In genomic region chr17:18961634-18962493, GRCh38 we compare ENCODE assay signal across 13 cellular contexts. TPM values are rescaled to one million over a fixed set of nuclear protein-coding genes. Genes with fewer than 3 reads are reported as not detected.
A peak's percentile ranks its signal among the peaks of the same experiment; 100 is the strongest.
DNase-seq lines count a peak whose midpoint lies in the region; ATAC-seq and TF ChIP-seq lines count a peak whose summit lies in the region.
"Had no signal": no experiment of that assay in that cellular context is flagged by ENCODE, and none has a peak within 500 bp of the region (broad histone marks: within the 10 kb centered on the region; RNA-seq: fewer than 3 reads in every experiment).

No MANE protein-coding gene starts in this region.

- peak overlapping the region; percentile 87 for H3K27ac ChIP-seq in osteoblast (ENCODE audit: low read depth, low read length)
- H3K27ac ChIP-seq: gastrocnemius medialis had no signal

- H3K4me3 ChIP-seq in GM06990 (replicated peaks; ENCODE audit: low read depth, low read length) (no peak overlapping the region), cardiac fibroblast (replicated peaks in 1 of 2; ENCODE audit: low read depth in 2 of 2, low read length in 2 of 2) (no peak overlapping the region), osteoblast (ENCODE audit: insufficient read depth, low read length) (no peak overlapping the region), MG63 (no peak overlapping the region)
- H3K4me3 ChIP-seq: cardiac muscle cell, gastrocnemius medialis, HAP-1 had no signal

- H3K9me3 ChIP-seq in osteoblast (ENCODE audit: low read depth, low read length) (no peaks in the 10 kb centered on the region), MG63 (no peaks in the 10 kb centered on the region)
- H3K9me3 ChIP-seq: gastrocnemius medialis, HAP-1 had no signal

- peaks cover 28% of the 10 kb centered on the region for H3K4me1 ChIP-seq in osteoblast (ENCODE audit: insufficient read depth, low read length)
- H3K4me1 ChIP-seq: HAP-1 had no signal

- no peaks in the 10 kb centered on the region for H3K27me3 ChIP-seq in GM06990 (replicated peaks; ENCODE audit: control insufficient read depth, insufficient read depth, low read length)
- H3K27me3 ChIP-seq in osteoblast (ENCODE audit: insufficient read depth, low read length) = no peaks in the 10 kb centered on the region
- H3K27me3 ChIP-seq in MG63 = no peaks in the 10 kb centered on the region
- H3K27me3 ChIP-seq: cardiac muscle cell, gastrocnemius medialis had no signal

- TF ChIP-seq CTCF in GM06990 (IDR thresholded peaks at IDR 0.05; ENCODE audit: insufficient read depth, low read length, poor library complexity, severe bottlenecking) = no peak
- TF ChIP-seq CTCF in cardiac fibroblast (IDR thresholded peaks at IDR 0.05; ENCODE audit: low read depth, low read length) = no peak
- no peak for TF ChIP-seq CTCF in osteoblast (IDR thresholded peaks at IDR 0.05; ENCODE audit: extremely low read depth, low read depth, low read length)

- peak; percentile 40 for DNase-seq in GM06990 (ENCODE audit: extremely low read depth, insufficient read length)
- peak; percentile 24 to 75 for DNase-seq in cardiac fibroblast (ENCODE audit: low read depth in 2 of 2)
- DNase-seq in osteoblast (ENCODE audit: insufficient read length, low spot score, missing footprints) = peak; percentile 89
- no peak for DNase-seq in MG63
- DNase-seq in HT-29 (ENCODE audit: low spot score) = no peak
- DNase-seq: activated CD8-positive, alpha-beta memory T cell treated with anti-CD3 and anti-CD28 coated beads for 24 hours; DMS 273 treated with DMSO at 0.1 percent for 48 hours; gastrocnemius medialis; NCI-H1694 had no signal

- peak overlapping the region; percentile 27 for H3K4me2 ChIP-seq in osteoblast (ENCODE audit: insufficient read depth, low read length)

- no peaks in the 10 kb centered on the region for H4K20me1 ChIP-seq in osteoblast (ENCODE audit: insufficient read depth, low read length)

- ATAC-seq in HG02870 (IDR thresholded peaks at IDR 0.05; ENCODE audit: unreplicated experiment) (peak; percentile 46), GM19328 (IDR thresholded peaks at IDR 0.05; ENCODE audit: unreplicated experiment) (no peak)

- H3K79me2 ChIP-seq in osteoblast (ENCODE audit: insufficient read depth, low read length) = no peaks in the 10 kb centered on the region

- H3K36me3 ChIP-seq in GM06990 (ENCODE audit: control insufficient read depth, insufficient read depth, low read length) (no peaks in the 10 kb centered on the region), osteoblast (ENCODE audit: insufficient read depth, low read length) (no peaks in the 10 kb centered on the region), MG63 (no peaks in the 10 kb centered on the region)
- H3K36me3 ChIP-seq: cardiac muscle cell, gastrocnemius medialis, HAP-1 had no signal

- no peak overlapping the region for H2AFZ ChIP-seq in osteoblast (ENCODE audit: low read length)

RNA-seq across cellular contexts. Expression of gene SLC5A10, which starts 9.9 kb away (rescaled TPM):
- not detected in 2 replicates for total RNA-seq in osteoblast
- total RNA-seq in MG63 (2014; rRNA removed; shearing (Covaris generic); ENCODE audit: low replicate concordance) = not detected in 2 replicates
- total RNA-seq in HT-29 (2014; rRNA removed; shearing (Covaris generic)) = not detected in 2 replicates
- total RNA-seq: gastrocnemius medialis had no signal

RNA-seq across cellular contexts. Expression of gene FAM83G, which starts 42.7 kb away (rescaled TPM):
- 9.1 and 11.6 TPM in 2 replicates for total RNA-seq in osteoblast
- total RNA-seq in MG63 (2014; rRNA removed; shearing (Covaris generic); ENCODE audit: low replicate concordance) = 4.7 and 4.9 TPM in 2 replicates
- 38.9 and 44.6 TPM in 2 replicates for total RNA-seq in HT-29 (2014; rRNA removed; shearing (Covaris generic))

Comparison
In these comparisons a context has a peak if more than half of its experiments do, and no peak if none do; other contexts are left out.
1. DNase-seq: peak in GM06990 (single experiment), cardiac fibroblast (2 of 2) and osteoblast (single experiment); none in MG63 (single experiment) and HT-29 (single experiment).